Comparison of ENCODE assay signal across 23 cellular contexts in the genomic region with DNA sequence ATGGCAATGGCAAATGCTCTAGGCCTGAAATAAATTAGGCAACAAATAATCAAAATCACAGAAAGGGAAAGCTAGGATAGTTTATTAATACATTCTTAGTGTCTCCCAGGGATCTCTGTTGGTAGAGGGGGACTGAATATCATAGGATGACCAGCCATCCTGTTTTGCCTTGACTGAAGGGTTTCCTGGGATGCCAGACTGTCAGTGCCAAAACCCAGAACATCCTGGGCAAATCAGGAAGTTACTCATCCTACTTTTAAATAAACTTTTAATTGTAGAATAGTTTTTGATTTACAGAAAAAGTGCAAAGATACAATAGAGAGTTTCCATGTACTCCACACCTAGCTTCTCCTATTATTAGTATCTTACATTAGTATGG. TPM values are rescaled to one million over a fixed set of nuclear protein-coding genes. Genes with fewer than 3 reads are reported as not detected.
DNase-seq lines count a peak whose midpoint lies in the region; ATAC-seq and TF ChIP-seq lines count a peak whose summit lies in the region.
"Had no signal": no experiment of that assay in that cellular context is flagged by ENCODE, and none has a peak within 500 bp of the region (broad histone marks: within the 10 kb centered on the region; RNA-seq: fewer than 3 reads in every experiment).

No MANE protein-coding gene starts in this region.

- TF ChIP-seq CTCF in activated CD8-positive, alpha-beta T cell treated with anti-CD3 and anti-CD28 coated beads for 36 hours (IDR thresholded peaks at IDR 0.05), result no peak

- intact Hi-C loops in activated CD8-positive, alpha-beta T cell treated with anti-CD3 and anti-CD28 coated beads for 36 hours (cut with micrococcal nuclease), result loop anchor here (1.0 to 5.0 kb wide), 2 partner anchors 24 to 62 kb away; no protein-coding TSS in a partner anchor

- no peak overlapping the region for H3K4me3 Mint-ChIP-seq in activated CD8-positive, alpha-beta T cell treated with anti-CD3 and anti-CD28 coated beads for 36 hours
- H3K4me3 Mint-ChIP-seq in activated CD8-positive, alpha-beta T cell treated with anti-CD3 and anti-CD28 coated beads, Interleukin-2, amount 10 ng/mL, durations not matched to agents 7 days and 5 days, result no peak overlapping the region
- no peak overlapping the region for H3K4me3 Mint-ChIP-seq in activated CD4-positive, alpha-beta memory T cell treated with anti-CD3 and anti-CD28 coated beads, Interleukin-2, amount 10 ng/mL, durations not matched to agents 7 days and 5 days
- H3K4me3 Mint-ChIP-seq: CD8-positive, alpha-beta T cell; naive thymus-derived CD4-positive, alpha-beta T cell had no signal

- DNase-seq in activated CD8-positive, alpha-beta T cell treated with anti-CD3 and anti-CD28 coated beads for 36 hours, result no peak
- DNase-seq in activated CD8-positive, alpha-beta T cell treated with anti-CD3 and anti-CD28 coated beads, Interleukin-2, amount 10 ng/mL, durations not matched to agents 7 days and 5 days, result no peak
- no peak for DNase-seq in activated CD4-positive, alpha-beta memory T cell treated with anti-CD3 and anti-CD28 coated beads, Interleukin-2, amount 10 ng/mL, durations not matched to agents 7 days and 5 days
- DNase-seq in epithelial cell of prostate (ENCODE audit: low read depth, low spot score) (no peak), amygdala (lab: John Stamatoyannopoulos, UW) (no peak), GDM1 (lab: John Stamatoyannopoulos, UW) (no peak)
- DNase-seq: CD8-positive, alpha-beta T cell; glutamatergic neuron; IMR-90; kidney; midbrain; naive thymus-derived CD4-positive, alpha-beta T cell; NCI-H1105; NCI-H2029; NCI-H526 treated with DMSO at 0.1 percent for 48 hours; Peyer's patch; SJCRH30; stomach; thyroid gland had no signal

- peaks cover 6% of the 10 kb centered on the region for H3K27me3 Mint-ChIP-seq in activated CD8-positive, alpha-beta T cell treated with anti-CD3 and anti-CD28 coated beads for 36 hours
- peaks cover 10% of the 10 kb centered on the region for H3K27me3 Mint-ChIP-seq in activated CD8-positive, alpha-beta T cell treated with anti-CD3 and anti-CD28 coated beads, Interleukin-2, amount 10 ng/mL, durations not matched to agents 7 days and 5 days (ENCODE audit: low read depth)
- H3K27me3 Mint-ChIP-seq in activated CD4-positive, alpha-beta memory T cell treated with anti-CD3 and anti-CD28 coated beads, Interleukin-2, amount 10 ng/mL, durations not matched to agents 7 days and 5 days, result peaks cover 2% of the 10 kb centered on the region

- POLR2A ChIA-PET in activated CD8-positive, alpha-beta T cell treated with anti-CD3 and anti-CD28 coated beads for 36 hours (lab: Charles Lee), result interaction anchor here (0.9 to 6.3 kb wide), 4 partner anchors 20 to 47 kb away, joined by 3 to 76 read pairs (median 6); a partner anchor contains a TSS
- POLR2A ChIA-PET in activated CD8-positive, alpha-beta T cell treated with anti-CD3 and anti-CD28 coated beads, Interleukin-2, amount 10 ng/mL, durations not matched to agents 7 days and 5 days (lab: Charles Lee), result interaction anchor here (2.5 kb wide), 1 partner anchor 21 kb away, joined by 18 read pairs; a partner anchor contains a TSS
- POLR2A ChIA-PET in activated CD4-positive, alpha-beta memory T cell treated with anti-CD3 and anti-CD28 coated beads, Interleukin-2, amount 10 ng/mL, durations not matched to agents 7 days and 5 days (lab: Charles Lee), result interaction anchor here (1.2 to 5.5 kb wide), 2 partner anchors 11 to 21 kb away, joined by 3 to 59 read pairs; a partner anchor contains a TSS

- peak overlapping the region; percentile 91 for H3K27ac Mint-ChIP-seq in activated CD8-positive, alpha-beta T cell treated with anti-CD3 and anti-CD28 coated beads for 36 hours
- no peak overlapping the region for H3K27ac Mint-ChIP-seq in activated CD8-positive, alpha-beta T cell treated with anti-CD3 and anti-CD28 coated beads, Interleukin-2, amount 10 ng/mL, durations not matched to agents 7 days and 5 days
- peak overlapping the region; percentile 6 for H3K27ac Mint-ChIP-seq in activated CD4-positive, alpha-beta memory T cell treated with anti-CD3 and anti-CD28 coated beads, Interleukin-2, amount 10 ng/mL, durations not matched to agents 7 days and 5 days
- H3K27ac Mint-ChIP-seq: CD8-positive, alpha-beta T cell had no signal

- peaks cover 42% of the 10 kb centered on the region for H3K4me1 Mint-ChIP-seq in activated CD8-positive, alpha-beta T cell treated with anti-CD3 and anti-CD28 coated beads for 36 hours (ENCODE audit: low read depth)
- H3K4me1 Mint-ChIP-seq in activated CD8-positive, alpha-beta T cell treated with anti-CD3 and anti-CD28 coated beads, Interleukin-2, amount 10 ng/mL, durations not matched to agents 7 days and 5 days (ENCODE audit: low read depth), result peaks cover 9% of the 10 kb centered on the region
- H3K4me1 Mint-ChIP-seq in activated CD4-positive, alpha-beta memory T cell treated with anti-CD3 and anti-CD28 coated beads, Interleukin-2, amount 10 ng/mL, durations not matched to agents 7 days and 5 days, result peaks cover 43% of the 10 kb centered on the region

- CTCF ChIA-PET in activated CD8-positive, alpha-beta T cell treated with anti-CD3 and anti-CD28 coated beads for 36 hours (lab: Charles Lee), result interaction anchor here (0.8 to 1.6 kb wide), 5 partner anchors 18 to 63 kb away, joined by 3 to 8 read pairs (median 6); no protein-coding TSS in a partner anchor
- CTCF ChIA-PET in activated CD8-positive, alpha-beta T cell treated with anti-CD3 and anti-CD28 coated beads, Interleukin-2, amount 10 ng/mL, durations not matched to agents 7 days and 5 days (lab: Charles Lee), result interaction anchor here (0.8 to 2.9 kb wide), 5 partner anchors 10 to 244 kb away, joined by 3 to 10 read pairs (median 3); a partner anchor contains a TSS
- CTCF ChIA-PET in activated CD4-positive, alpha-beta memory T cell treated with anti-CD3 and anti-CD28 coated beads, Interleukin-2, amount 10 ng/mL, durations not matched to agents 7 days and 5 days (lab: Charles Lee), result interaction anchor here (1.0 to 1.3 kb wide), 2 partner anchors 9 to 22 kb away, joined by 3 to 4 read pairs; no protein-coding TSS in a partner anchor

- H3K36me3 Mint-ChIP-seq in activated CD8-positive, alpha-beta T cell treated with anti-CD3 and anti-CD28 coated beads for 36 hours (ENCODE audit: low read depth), result no peaks in the 10 kb centered on the region
- H3K36me3 Mint-ChIP-seq in activated CD8-positive, alpha-beta T cell treated with anti-CD3 and anti-CD28 coated beads, Interleukin-2, amount 10 ng/mL, durations not matched to agents 7 days and 5 days (ENCODE audit: low read depth), result no peaks in the 10 kb centered on the region
- H3K36me3 Mint-ChIP-seq in activated CD4-positive, alpha-beta memory T cell treated with anti-CD3 and anti-CD28 coated beads, Interleukin-2, amount 10 ng/mL, durations not matched to agents 7 days and 5 days (ENCODE audit: low read depth), result no peaks in the 10 kb centered on the region
- H3K36me3 Mint-ChIP-seq: CD8-positive, alpha-beta T cell had no signal

- H3K27ac ChIP-seq in epithelial cell of prostate, result peak overlapping the region; percentile 89
- H3K27ac ChIP-seq: A549, Peyer's patch, SJCRH30, stomach, thyroid gland, vagina had no signal

- peak; percentile 4 for ATAC-seq in activated CD8-positive, alpha-beta T cell treated with anti-CD3 and anti-CD28 coated beads for 36 hours
- no peak for ATAC-seq in activated CD8-positive, alpha-beta T cell treated with anti-CD3 and anti-CD28 coated beads, Interleukin-2, amount 10 ng/mL, durations not matched to agents 7 days and 5 days
- ATAC-seq in GM21367 (IDR thresholded peaks at IDR 0.05; ENCODE audit: unreplicated experiment), result peak; percentile 4
- ATAC-seq in GM18909 (IDR thresholded peaks at IDR 0.05; ENCODE audit: poor library complexity, unreplicated experiment), result no peak
- ATAC-seq: A549; CD8-positive, alpha-beta T cell; naive thymus-derived CD4-positive, alpha-beta T cell had no signal

- H3K9me3 Mint-ChIP-seq in activated CD8-positive, alpha-beta T cell treated with anti-CD3 and anti-CD28 coated beads for 36 hours, result no peaks in the 10 kb centered on the region
- H3K9me3 Mint-ChIP-seq in activated CD8-positive, alpha-beta T cell treated with anti-CD3 and anti-CD28 coated beads, Interleukin-2, amount 10 ng/mL, durations not matched to agents 7 days and 5 days (ENCODE audit: insufficient read depth), result no peaks in the 10 kb centered on the region
- H3K9me3 Mint-ChIP-seq in activated CD4-positive, alpha-beta memory T cell treated with anti-CD3 and anti-CD28 coated beads, Interleukin-2, amount 10 ng/mL, durations not matched to agents 7 days and 5 days, result no peaks in the 10 kb centered on the region
- H3K9me3 Mint-ChIP-seq: CD8-positive, alpha-beta T cell had no signal

RNA-seq across cellular contexts. Expression of a gene that starts 21.8 kb away (rescaled TPM):
- 10 to 100 TPM; 90.3 to 91.1 TPM for total RNA-seq in activated CD8-positive, alpha-beta T cell treated with anti-CD3 and anti-CD28 coated beads for 36 hours
- 10 to 100 TPM; 31.5 to 32.3 TPM for total RNA-seq in activated CD8-positive, alpha-beta T cell treated with anti-CD3 and anti-CD28 coated beads, Interleukin-2, amount 10 ng/mL, durations not matched to agents 7 days and 5 days
- 10 to 100 TPM; 42.5 to 44.9 TPM for total RNA-seq in activated CD4-positive, alpha-beta memory T cell treated with anti-CD3 and anti-CD28 coated beads, Interleukin-2, amount 10 ng/mL, durations not matched to agents 7 days and 5 days

Comparison
In these comparisons a context has a peak if more than half of its experiments do, and no peak if none do; other contexts are left out.
1. ATAC-seq: peak in activated CD8-positive, alpha-beta T cell treated with anti-CD3 and anti-CD28 coated beads for 36 hours (single experiment) and GM21367 (single experiment); none in activated CD8-positive, alpha-beta T cell treated with anti-CD3 and anti-CD28 coated beads, Interleukin-2, amount 10 ng/mL, durations not matched to agents 7 days and 5 days (single experiment) and GM18909 (single experiment).